In the genomic region with DNA sequence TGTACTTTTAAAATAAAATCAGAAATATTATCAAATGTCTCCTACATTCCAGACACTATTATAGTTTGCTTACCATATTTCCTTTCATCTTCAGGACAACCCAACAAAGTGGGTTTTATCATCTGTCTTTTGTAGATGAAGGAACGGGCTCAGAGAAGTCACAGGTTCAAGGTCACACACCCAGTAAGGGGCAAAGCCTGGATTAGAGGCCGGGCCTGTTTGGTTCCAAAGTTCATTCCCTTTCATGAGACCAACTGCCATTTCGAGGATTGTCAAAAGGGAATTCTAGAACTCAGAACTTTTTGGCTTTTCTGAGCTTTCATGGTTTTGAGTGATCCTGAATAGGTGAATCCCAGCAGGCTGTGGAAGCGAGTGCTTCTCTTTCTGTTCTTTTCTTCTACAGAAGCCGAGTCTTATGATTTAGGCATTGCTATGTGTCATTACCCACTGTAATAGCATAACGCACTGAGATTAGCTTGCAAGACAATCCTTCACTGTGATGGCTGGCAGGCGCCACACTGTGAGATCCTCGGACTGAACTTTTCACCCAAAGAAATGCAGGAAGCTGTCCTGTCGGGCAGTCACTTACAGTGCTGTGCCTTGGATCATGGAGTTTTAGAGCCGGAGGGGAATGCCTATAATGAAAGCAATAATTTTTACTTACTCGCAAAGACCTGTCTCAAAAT, we compare ENCODE assay signal across 20 cellular contexts. TPM values are rescaled to one million over a fixed set of nuclear protein-coding genes. Genes with fewer than 3 reads are reported as not detected.
DNase-seq lines count a peak whose midpoint lies in the region; ATAC-seq, FAIRE-seq and TF ChIP-seq lines count a peak whose summit lies in the region.
"Had no signal": no experiment of that assay in that cellular context is flagged by ENCODE, and none has a peak within 500 bp of the region (broad histone marks: within the 10 kb centered on the region; RNA-seq: fewer than 3 reads in every experiment).

No MANE protein-coding gene starts in this region.

- H3K9ac ChIP-seq in fibroblast of lung (ENCODE audit: insufficient read depth, low read length), result no peak overlapping the region

- H3K36me3 ChIP-seq in fibroblast of lung (ENCODE audit: control insufficient read depth, insufficient read depth, low read length) (no peaks in the 10 kb centered on the region), osteoblast (ENCODE audit: insufficient read depth, low read length) (no peaks in the 10 kb centered on the region), vagina (no peaks in the 10 kb centered on the region)
- H3K36me3 ChIP-seq: HAP-1, neutrophil had no signal

- H3K9me3 ChIP-seq in fibroblast of lung (ENCODE audit: control insufficient read depth, insufficient read depth, low read depth, low read length) (no peaks in the 10 kb centered on the region), osteoblast (ENCODE audit: low read depth, low read length) (no peaks in the 10 kb centered on the region), vagina (no peaks in the 10 kb centered on the region)
- H3K9me3 ChIP-seq: HAP-1, neutrophil had no signal

- no peak for TF ChIP-seq CTCF in fibroblast of lung (conservative IDR thresholded peaks at IDR 0.05 in 1 of 2, IDR thresholded peaks at IDR 0.05 in 1 of 2; ENCODE audit: low read depth in 1 of 2, low read length in 2 of 2)
- no peak for TF ChIP-seq CTCF in osteoblast (IDR thresholded peaks at IDR 0.05; ENCODE audit: extremely low read depth, low read depth, low read length)
- TF ChIP-seq CTCF in vagina (IDR thresholded peaks at IDR 0.05), result no peak

- H3K79me2 ChIP-seq in fibroblast of lung (ENCODE audit: control insufficient read depth, insufficient read depth, low read length), result no peaks in the 10 kb centered on the region
- H3K79me2 ChIP-seq in osteoblast (ENCODE audit: insufficient read depth, low read length), result no peaks in the 10 kb centered on the region

- H3K27ac ChIP-seq in fibroblast of lung (ENCODE audit: insufficient read depth, low read length) (no peak overlapping the region), osteoblast (ENCODE audit: low read depth, low read length) (peak overlapping the region; percentile 98), vagina (no peak overlapping the region)
- H3K27ac ChIP-seq: neutrophil had no signal

- DNase-seq in H54 (ENCODE audit: insufficient read length, low spot score), result peak; percentile 33
- DNase-seq in fibroblast of lung (ENCODE audit: low read depth in 2 of 2), result peak; percentile 39 to 86
- DNase-seq in osteoblast (ENCODE audit: insufficient read length, low spot score, missing footprints), result no peak
- DNase-seq in NCI-H2227 treated with DMSO at 0.1 percent for 48 hours (lab: John Stamatoyannopoulos, UW), result no peak
- no peak for DNase-seq in vagina (ENCODE audit: extremely low spot score in 2 of 2)
- DNase-seq in NK-92 treated with Interleukin-12 subunit alpha and Interleukin-12 subunit beta, amount 100 ng/mL, for 24 hours (lab: John Stamatoyannopoulos, UW), result no peak
- DNase-seq in OCI-M1 (lab: John Stamatoyannopoulos, UW), result no peak
- DNase-seq: activated CD4-positive, CD25-positive, alpha-beta regulatory T cell; endodermal cell; MV-4-11; NCI-H1930; NCI-H524; SHP77 treated with DMSO at 0.1 percent for 48 hours; stimulated activated CD4-positive, alpha-beta T cell treated with anti-CD3 and anti-CD28 coated beads, Interleukin-1b, Interleukin-23, amount 100 ng/mL, for 48 hours; substantia nigra had no signal

- H3K4me3 ChIP-seq in fibroblast of lung (replicated peaks in 1 of 4; ENCODE audit: control extremely low read depth in 1 of 4, insufficient read depth in 1 of 4, low read depth in 3 of 4, low read length in 4 of 4), result no peak overlapping the region
- H3K4me3 ChIP-seq in osteoblast (ENCODE audit: insufficient read depth, low read length), result peak overlapping the region; percentile 24
- H3K4me3 ChIP-seq in vagina, result no peak overlapping the region
- H3K4me3 ChIP-seq: HAP-1 had no signal

- no peaks in the 10 kb centered on the region for H3K4me1 ChIP-seq in fibroblast of lung (ENCODE audit: control insufficient read depth, extremely low read depth, insufficient read depth, low read length)
- peaks cover 50% of the 10 kb centered on the region for H3K4me1 ChIP-seq in osteoblast (ENCODE audit: insufficient read depth, low read length)
- H3K4me1 ChIP-seq in vagina, result no peaks in the 10 kb centered on the region
- H3K4me1 ChIP-seq: HAP-1 had no signal

- H3K27me3 ChIP-seq in fibroblast of lung (ENCODE audit: control insufficient read depth, insufficient read depth, low read length), result no peaks in the 10 kb centered on the region
- no peaks in the 10 kb centered on the region for H3K27me3 ChIP-seq in osteoblast (ENCODE audit: insufficient read depth, low read length)
- no peaks in the 10 kb centered on the region for H3K27me3 ChIP-seq in vagina
- H3K27me3 ChIP-seq: neutrophil had no signal

- H2AFZ ChIP-seq in fibroblast of lung (ENCODE audit: low read length), result no peak overlapping the region
- peak overlapping the region; percentile 58 for H2AFZ ChIP-seq in osteoblast (ENCODE audit: low read length)

- intact Hi-C loops in vagina (cut with DNase I), result no loop called here

- FAIRE-seq in H54 (lab: Jason Lieb, UNC), result peak; percentile 95
- FAIRE-seq: colon had no signal

- H3K4me2 ChIP-seq in fibroblast of lung (ENCODE audit: extremely low read depth, insufficient read depth, low read length) (no peak overlapping the region), osteoblast (ENCODE audit: insufficient read depth, low read length) (peak overlapping the region; percentile 54)

- H4K20me1 ChIP-seq in fibroblast of lung (ENCODE audit: control insufficient read depth, extremely low read depth, insufficient read depth, low read length), result no peaks in the 10 kb centered on the region
- no peaks in the 10 kb centered on the region for H4K20me1 ChIP-seq in osteoblast (ENCODE audit: insufficient read depth, low read length)

- TF ChIP-seq POLR2A in H54 (IDR thresholded peaks at IDR 0.05; ENCODE audit: low read depth, low read length) (no peak), vagina (IDR thresholded peaks at IDR 0.05) (no peak)

- peak; percentile 78 for ATAC-seq in SK-N-SH treated with all-trans-retinoic acid at 6 μM for 48 hours
- ATAC-seq: sciatic nerve had no signal

TF ChIP-seq in SK-N-SH treated with all-trans-retinoic acid at 6 μM for 48 hours, 23 proteins besides CTCF, POLR2A, EP300 and RAD21:
- TF ChIP-seq ZC3H10 (CRISPR knock-in tag; IDR thresholded peaks at IDR 0.05), result no peak
- peak; percentile 76 for TF ChIP-seq ISL1 (CRISPR knock-in tag; IDR thresholded peaks at IDR 0.05)

RNA-seq across cellular contexts. Expression of a gene that starts 43.9 kb away (rescaled TPM):
- total RNA-seq in fibroblast of lung (5.4 and 5.8 TPM in 2 replicates), osteoblast (125 and 130 TPM in 2 replicates), vagina (30.9 TPM)
- 10.9 and 14.8 TPM in 2 replicates for polyA plus RNA-seq in fibroblast of lung
- polyA plus RNA-seq in fibroblast of lung (2012), result 15.1 and 28.2 TPM in 2 replicates
- polyA minus RNA-seq in fibroblast of lung (ENCODE audit: low replicate concordance), result 36.5 and 39.2 TPM in 2 replicates

Comparison
In these comparisons a context has a peak if more than half of its experiments do, and no peak if none do; other contexts are left out.
1. DNase-seq: peak in H54 (single experiment) and fibroblast of lung (2 of 2); none in osteoblast (single experiment), NCI-H2227 treated with DMSO at 0.1 percent for 48 hours (single experiment), vagina (0 of 2), NK-92 treated with Interleukin-12 subunit alpha and Interleukin-12 subunit beta, amount 100 ng/mL, for 24 hours (single experiment) and OCI-M1 (single experiment).